27 cellular contexts compared by ENCODE assay signal in genomic region chr15:39102431-39102830, GRCh38.
DNase-seq lines count a peak whose midpoint lies in the region; ATAC-seq, FAIRE-seq and TF ChIP-seq lines count a peak whose summit lies in the region.
"Had no signal": no experiment of that assay in that cellular context is flagged by ENCODE, and none has a peak within 500 bp of the region (broad histone marks: within the 10 kb centered on the region; RNA-seq: fewer than 3 reads in every experiment).

No MANE protein-coding gene starts in this region.

- intact Hi-C loops in cardiac septum (cut with DNase I) = no loop called here

- no peak overlapping the region for H4K8ac ChIP-seq in trophoblast cell (ENCODE audit: low read depth, low read length)

- H3K9me3 ChIP-seq in astrocyte (ENCODE audit: insufficient read depth, low read depth, low read length) (no peaks in the 10 kb centered on the region), trophoblast cell (ENCODE audit: insufficient read depth, low read depth, low read length) (no peaks in the 10 kb centered on the region)
- H3K9me3 ChIP-seq: BLaER1 had no signal

- peaks cover 55% of the 10 kb centered on the region for H3K36me3 Mint-ChIP-seq in HFFc6 (ENCODE audit: low read depth)
- peaks cover 5% of the 10 kb centered on the region for H3K36me3 Mint-ChIP-seq in astrocyte (ENCODE audit: low read depth, unreplicated experiment)
- H3K36me3 Mint-ChIP-seq: CD4-positive, CD25-positive, alpha-beta regulatory T cell; IgD-negative memory B cell had no signal

- CTCF ChIA-PET in BJ (lab: Yijun Ruan, JAX) = no interaction called here

- peaks cover 70% of the 10 kb centered on the region for H3K4me1 Mint-ChIP-seq in HFFc6 (ENCODE audit: low read depth)
- peaks cover 25% of the 10 kb centered on the region for H3K4me1 Mint-ChIP-seq in astrocyte (ENCODE audit: low read depth, unreplicated experiment)
- H3K4me1 Mint-ChIP-seq: CD4-positive, CD25-positive, alpha-beta regulatory T cell; IgD-negative memory B cell had no signal

- no peak overlapping the region for H4K91ac ChIP-seq in trophoblast cell (ENCODE audit: low read depth, low read length)

- no peak overlapping the region for H3K4me3 ChIP-seq in BJ (ENCODE audit: low read depth, low read length)
- H3K4me3 ChIP-seq in astrocyte (ENCODE audit: insufficient read depth, low read depth, low read length) = no peak overlapping the region
- H3K4me3 ChIP-seq in trophoblast cell (ENCODE audit: low read depth, low read length) = no peak overlapping the region
- H3K4me3 ChIP-seq: BLaER1 had no signal

- H2BK120ac ChIP-seq in trophoblast cell (ENCODE audit: insufficient read depth, low read length, poor library complexity) = peak overlapping the region; percentile 1

- H3K4me2 ChIP-seq in astrocyte (ENCODE audit: low read length) = peak overlapping the region; percentile 25
- no peak overlapping the region for H3K4me2 ChIP-seq in trophoblast cell (ENCODE audit: low read length)
- H3K4me2 ChIP-seq: BLaER1, KMS-11 had no signal

- H3K27me3 ChIP-seq in BJ (ENCODE audit: control insufficient read depth, insufficient read depth, low read length) (no peaks in the 10 kb centered on the region), astrocyte (ENCODE audit: insufficient read depth, low read length) (no peaks in the 10 kb centered on the region), trophoblast cell (ENCODE audit: insufficient read depth, low read length) (no peaks in the 10 kb centered on the region)
- H3K27me3 ChIP-seq: BLaER1 had no signal

- H3K4me1 ChIP-seq in astrocyte (ENCODE audit: insufficient read depth, low read length) (peaks cover 4% of the 10 kb centered on the region), trophoblast cell (ENCODE audit: control insufficient read depth in 1 of 2, insufficient read depth in 2 of 2, low read length in 2 of 2) (peaks cover 3 to 4% of the 10 kb centered on the region in 2 experiments)
- H3K4me1 ChIP-seq: BLaER1 had no signal

- H3K27ac ChIP-seq in astrocyte (ENCODE audit: low read depth, low read length) (no peak overlapping the region), trophoblast cell (ENCODE audit: low read depth, low read length) (peak overlapping the region; percentile 1)
- H3K27ac ChIP-seq: BLaER1, KMS-11 had no signal

- FAIRE-seq in astrocyte (lab: Jason Lieb, UNC) = peak; percentile 89
- no peak for FAIRE-seq in GM12892 (lab: Jason Lieb, UNC)
- FAIRE-seq: GM12891 had no signal

- peak overlapping the region; percentile 77 for H3K27ac Mint-ChIP-seq in HFFc6
- H3K27ac Mint-ChIP-seq in astrocyte (ENCODE audit: unreplicated experiment) = peak overlapping the region; percentile 95
- H3K27ac Mint-ChIP-seq: CD4-positive, CD25-positive, alpha-beta regulatory T cell; IgD-negative memory B cell had no signal

- no peaks in the 10 kb centered on the region; the same call in 1 of the 2 replicates for H3K27me3 Mint-ChIP-seq in HFFc6 (ENCODE audit: insufficient read depth)
- no peaks in the 10 kb centered on the region for H3K27me3 Mint-ChIP-seq in astrocyte (ENCODE audit: low read depth, unreplicated experiment)
- H3K27me3 Mint-ChIP-seq: CD4-positive, CD25-positive, alpha-beta regulatory T cell; IgD-negative memory B cell had no signal

- no peak overlapping the region for H2AK5ac ChIP-seq in trophoblast cell (ENCODE audit: low read length)

- no peak overlapping the region for H3K9ac ChIP-seq in astrocyte (ENCODE audit: low read length)
- H3K9ac ChIP-seq in trophoblast cell (ENCODE audit: low read length) = no peak overlapping the region
- H3K9ac ChIP-seq: BLaER1, KMS-11 had no signal

- no peak overlapping the region for H2BK12ac ChIP-seq in trophoblast cell (ENCODE audit: low read length)

- no peaks in the 10 kb centered on the region for H3K36me3 ChIP-seq in BJ (ENCODE audit: control insufficient read depth, insufficient read depth, low read length)
- no peaks in the 10 kb centered on the region for H3K36me3 ChIP-seq in astrocyte (ENCODE audit: insufficient read depth, low read length)
- no peaks in the 10 kb centered on the region for H3K36me3 ChIP-seq in trophoblast cell (ENCODE audit: control insufficient read depth in 1 of 2, insufficient read depth in 2 of 2, low read length in 2 of 2)
- H3K36me3 ChIP-seq: BLaER1 had no signal

- H4K20me1 ChIP-seq in astrocyte (ENCODE audit: insufficient read depth, low read length) = no peaks in the 10 kb centered on the region
- H4K20me1 ChIP-seq: BLaER1 had no signal

- no peak overlapping the region for H3K18ac ChIP-seq in trophoblast cell (ENCODE audit: low read length)

- H3K14ac ChIP-seq in trophoblast cell (ENCODE audit: low read length) = no peak overlapping the region

- H3K79me1 ChIP-seq in trophoblast cell (ENCODE audit: low read length) = no peaks in the 10 kb centered on the region

- H3K9me3 Mint-ChIP-seq in HFFc6 (peaks cover 8% of the 10 kb centered on the region), astrocyte (ENCODE audit: unreplicated experiment) (no peaks in the 10 kb centered on the region)

- no peak for TF ChIP-seq CTCF in BJ (IDR thresholded peaks at IDR 0.05; ENCODE audit: insufficient read depth, low read depth, low read length)
- TF ChIP-seq CTCF in HFFc6 (IDR thresholded peaks at IDR 0.05) = no peak
- no peak for TF ChIP-seq CTCF in astrocyte (IDR thresholded peaks at IDR 0.05; ENCODE audit: insufficient read depth, low read depth, low read length)

- WGBS in trophoblast cell (ENCODE audit: extremely low coverage, insufficient coverage, insufficient read length) = no CpG with 5 or more reads among the region's 1 CpG

- H4K12ac ChIP-seq in trophoblast cell (ENCODE audit: low read depth, low read length) = no peak overlapping the region

- no peak overlapping the region for H2BK5ac ChIP-seq in trophoblast cell (ENCODE audit: low read depth, low read length, poor library complexity)

- H3K4ac ChIP-seq in trophoblast cell (ENCODE audit: low read depth, low read length) = no peak overlapping the region

- ATAC-seq in HG03521 (IDR thresholded peaks at IDR 0.05; ENCODE audit: unreplicated experiment) (no peak), HG03378 (IDR thresholded peaks at IDR 0.05; ENCODE audit: unreplicated experiment) (no peak)
- ATAC-seq: PC-3 had no signal

- peak overlapping the region; percentile 41 for H3K4me3 Mint-ChIP-seq in HFFc6
- H3K4me3 Mint-ChIP-seq in astrocyte (ENCODE audit: unreplicated experiment) = no peak overlapping the region
- H3K4me3 Mint-ChIP-seq: CD4-positive, CD25-positive, alpha-beta regulatory T cell; IgD-negative memory B cell had no signal

- no peak overlapping the region for H3K23ac ChIP-seq in trophoblast cell (ENCODE audit: low read length)

- no peak for TF ChIP-seq POLR2A in GM12892 (IDR thresholded peaks at IDR 0.05; ENCODE audit: low read depth, low read length)

- H2AFZ ChIP-seq in astrocyte (ENCODE audit: low read depth, low read length) (no peak overlapping the region), trophoblast cell (ENCODE audit: insufficient read depth, low read length, poor library complexity) (no peak overlapping the region)

- POLR2A ChIA-PET in BJ (lab: Charles Lee) = no interaction called here

- H3K79me2 ChIP-seq in astrocyte (ENCODE audit: insufficient read depth, low read length) (no peaks in the 10 kb centered on the region), trophoblast cell (ENCODE audit: control insufficient read depth, insufficient read depth, low read length, poor library complexity) (no peaks in the 10 kb centered on the region)

- DNase-seq in BJ (ENCODE audit: low read depth) = peak; percentile 54
- peak; percentile 66 for DNase-seq in HFFc6
- peak; percentile 80 for DNase-seq in astrocyte (ENCODE audit: low read depth)
- DNase-seq in trophoblast cell = no peak
- DNase-seq in GM12892 (ENCODE audit: insufficient read length) = no peak
- no peak for DNase-seq in cardiac septum (ENCODE audit: low spot score)
- DNase-seq: 8988T; ACHN; CD4-positive, CD25-positive, alpha-beta regulatory T cell; DMS53; GF-D8; H7; NCI-H1048; NCI-H1417; NCI-H187; NCI-H2081 treated with DMSO at 0.1 percent for 48 hours; NCI-H446; NCI-H524 treated with DMSO at 0.1 percent for 48 hours; NCI-H82; NK-92 treated with Interleukin-12 subunit alpha and Interleukin-12 subunit beta, amount 100 ng/mL, for 24 hours; PC-3 had no signal

Comparison
In these comparisons a context has a peak if more than half of its experiments do, and no peak if none do; other contexts are left out.
1. DNase-seq: peak in BJ (single experiment), HFFc6 (single experiment) and astrocyte (single experiment); none in trophoblast cell (0 of 2), GM12892 (single experiment) and cardiac septum (single experiment).